ENCODE assay signal across 1 cellular context in genomic region chr16:3611145-3611977, GRCh38.
A peak's percentile ranks its signal among the peaks of the same experiment; 100 is the strongest.
TF ChIP-seq lines count a peak whose summit lies in the region.

SLX4 (minus strand) TSS chr16:3611606; CDS start chr16:3608964, 2,642 bp downstream.

TF ChIP-seq in HepG2, 621 proteins besides CTCF, POLR2A, EP300 and RAD21 (continued from another document and continues in another):
- TF ChIP-seq, protein P1, sequence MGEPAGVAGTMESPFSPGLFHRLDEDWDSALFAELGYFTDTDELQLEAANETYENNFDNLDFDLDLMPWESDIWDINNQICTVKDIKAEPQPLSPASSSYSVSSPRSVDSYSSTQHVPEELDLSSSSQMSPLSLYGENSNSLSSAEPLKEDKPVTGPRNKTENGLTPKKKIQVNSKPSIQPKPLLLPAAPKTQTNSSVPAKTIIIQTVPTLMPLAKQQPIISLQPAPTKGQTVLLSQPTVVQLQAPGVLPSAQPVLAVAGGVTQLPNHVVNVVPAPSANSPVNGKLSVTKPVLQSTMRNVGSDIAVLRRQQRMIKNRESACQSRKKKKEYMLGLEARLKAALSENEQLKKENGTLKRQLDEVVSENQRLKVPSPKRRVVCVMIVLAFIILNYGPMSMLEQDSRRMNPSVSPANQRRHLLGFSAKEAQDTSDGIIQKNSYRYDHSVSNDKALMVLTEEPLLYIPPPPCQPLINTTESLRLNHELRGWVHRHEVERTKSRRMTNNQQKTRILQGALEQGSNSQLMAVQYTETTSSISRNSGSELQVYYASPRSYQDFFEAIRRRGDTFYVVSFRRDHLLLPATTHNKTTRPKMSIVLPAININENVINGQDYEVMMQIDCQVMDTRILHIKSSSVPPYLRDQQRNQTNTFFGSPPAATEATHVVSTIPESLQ (CRISPR knock-in tag; conservative IDR thresholded peaks at IDR 0.05), result no peak
- peak; percentile 79 for TF ChIP-seq POLR2G (IDR thresholded peaks at IDR 0.05; ENCODE audit: low read depth, low read length)
- TF ChIP-seq ZNF713 (CRISPR knock-in tag; IDR thresholded peaks at IDR 0.05), result no peak
- no peak for TF ChIP-seq SPEN (CRISPR knock-in tag; IDR thresholded peaks at IDR 0.05; ENCODE audit: low read depth)
- peak; percentile 54; the same call in 1 of the 2 replicates for TF ChIP-seq MED13 (CRISPR knock-in tag; IDR thresholded peaks at IDR 0.05)
- no peak for TF ChIP-seq CREB1 (IDR thresholded peaks at IDR 0.05)
- TF ChIP-seq CREB1 (CRISPR knock-in tag; IDR thresholded peaks at IDR 0.05), result no peak
- no peak; the same call in 1 of the 2 replicates for TF ChIP-seq ELF1 (CRISPR knock-in tag; IDR thresholded peaks at IDR 0.05)
- TF ChIP-seq, protein P2, sequence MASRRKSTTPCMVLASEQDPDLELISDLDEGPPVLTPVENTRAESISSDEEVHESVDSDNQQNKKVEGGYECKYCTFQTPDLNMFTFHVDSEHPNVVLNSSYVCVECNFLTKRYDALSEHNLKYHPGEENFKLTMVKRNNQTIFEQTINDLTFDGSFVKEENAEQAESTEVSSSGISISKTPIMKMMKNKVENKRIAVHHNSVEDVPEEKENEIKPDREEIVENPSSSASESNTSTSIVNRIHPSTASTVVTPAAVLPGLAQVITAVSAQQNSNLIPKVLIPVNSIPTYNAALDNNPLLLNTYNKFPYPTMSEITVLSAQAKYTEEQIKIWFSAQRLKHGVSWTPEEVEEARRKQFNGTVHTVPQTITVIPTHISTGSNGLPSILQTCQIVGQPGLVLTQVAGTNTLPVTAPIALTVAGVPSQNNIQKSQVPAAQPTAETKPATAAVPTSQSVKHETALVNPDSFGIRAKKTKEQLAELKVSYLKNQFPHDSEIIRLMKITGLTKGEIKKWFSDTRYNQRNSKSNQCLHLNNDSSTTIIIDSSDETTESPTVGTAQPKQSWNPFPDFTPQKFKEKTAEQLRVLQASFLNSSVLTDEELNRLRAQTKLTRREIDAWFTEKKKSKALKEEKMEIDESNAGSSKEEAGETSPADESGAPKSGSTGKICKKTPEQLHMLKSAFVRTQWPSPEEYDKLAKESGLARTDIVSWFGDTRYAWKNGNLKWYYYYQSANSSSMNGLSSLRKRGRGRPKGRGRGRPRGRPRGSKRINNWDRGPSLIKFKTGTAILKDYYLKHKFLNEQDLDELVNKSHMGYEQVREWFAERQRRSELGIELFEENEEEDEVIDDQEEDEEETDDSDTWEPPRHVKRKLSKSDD (CRISPR knock-in tag; IDR thresholded peaks at IDR 0.05; ENCODE audit: low read depth), result no peak
- TF ChIP-seq KLF9 (CRISPR knock-in tag; IDR thresholded peaks at IDR 0.05; ENCODE audit: low read depth), result no peak
- no peak for TF ChIP-seq ZNF780A (CRISPR knock-in tag; IDR thresholded peaks at IDR 0.05)
- no peak for TF ChIP-seq JDP2 (CRISPR knock-in tag; IDR thresholded peaks at IDR 0.05; ENCODE audit: borderline replicate concordance)
- TF ChIP-seq, protein P3, sequence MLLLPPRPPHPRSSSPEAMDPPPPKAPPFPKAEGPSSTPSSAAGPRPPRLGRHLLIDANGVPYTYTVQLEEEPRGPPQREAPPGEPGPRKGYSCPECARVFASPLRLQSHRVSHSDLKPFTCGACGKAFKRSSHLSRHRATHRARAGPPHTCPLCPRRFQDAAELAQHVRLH (CRISPR knock-in tag; IDR thresholded peaks at IDR 0.05; ENCODE audit: borderline replicate concordance, low read depth), result peak; percentile 41; the same call in 1 of the 2 replicates
- TF ChIP-seq ZNF331 (CRISPR knock-in tag; IDR thresholded peaks at IDR 0.05), result no peak
- TF ChIP-seq NCOA2 (CRISPR knock-in tag; IDR thresholded peaks at IDR 0.05), result no peak; the same call in 1 of the 2 replicates
- no peak for TF ChIP-seq KIAA2018 (CRISPR knock-in tag; IDR thresholded peaks at IDR 0.05; ENCODE audit: borderline replicate concordance)
- TF ChIP-seq, protein P4, sequence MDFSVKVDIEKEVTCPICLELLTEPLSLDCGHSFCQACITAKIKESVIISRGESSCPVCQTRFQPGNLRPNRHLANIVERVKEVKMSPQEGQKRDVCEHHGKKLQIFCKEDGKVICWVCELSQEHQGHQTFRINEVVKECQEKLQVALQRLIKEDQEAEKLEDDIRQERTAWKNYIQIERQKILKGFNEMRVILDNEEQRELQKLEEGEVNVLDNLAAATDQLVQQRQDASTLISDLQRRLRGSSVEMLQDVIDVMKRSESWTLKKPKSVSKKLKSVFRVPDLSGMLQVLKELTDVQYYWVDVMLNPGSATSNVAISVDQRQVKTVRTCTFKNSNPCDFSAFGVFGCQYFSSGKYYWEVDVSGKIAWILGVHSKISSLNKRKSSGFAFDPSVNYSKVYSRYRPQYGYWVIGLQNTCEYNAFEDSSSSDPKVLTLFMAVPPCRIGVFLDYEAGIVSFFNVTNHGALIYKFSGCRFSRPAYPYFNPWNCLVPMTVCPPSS (IDR thresholded peaks at IDR 0.05), result no peak
- peak; percentile 54; the same call in 1 of the 2 replicates for TF ChIP-seq NFKBIZ (CRISPR knock-in tag; IDR thresholded peaks at IDR 0.05)
- no peak for TF ChIP-seq IRX3 (CRISPR knock-in tag; IDR thresholded peaks at IDR 0.05; ENCODE audit: borderline replicate concordance, low read depth)
- TF ChIP-seq HMGA1 (CRISPR knock-in tag; conservative IDR thresholded peaks at IDR 0.05), result no peak
- TF ChIP-seq ZBTB7A (CRISPR knock-in tag; IDR thresholded peaks at IDR 0.05), result no peak
- no peak for TF ChIP-seq ZNF431 (CRISPR knock-in tag; IDR thresholded peaks at IDR 0.05; ENCODE audit: borderline replicate concordance, low read depth)
- TF ChIP-seq ZNF496 (CRISPR knock-in tag; IDR thresholded peaks at IDR 0.05; ENCODE audit: insufficient replicate concordance), result no peak
- TF ChIP-seq, protein P5, sequence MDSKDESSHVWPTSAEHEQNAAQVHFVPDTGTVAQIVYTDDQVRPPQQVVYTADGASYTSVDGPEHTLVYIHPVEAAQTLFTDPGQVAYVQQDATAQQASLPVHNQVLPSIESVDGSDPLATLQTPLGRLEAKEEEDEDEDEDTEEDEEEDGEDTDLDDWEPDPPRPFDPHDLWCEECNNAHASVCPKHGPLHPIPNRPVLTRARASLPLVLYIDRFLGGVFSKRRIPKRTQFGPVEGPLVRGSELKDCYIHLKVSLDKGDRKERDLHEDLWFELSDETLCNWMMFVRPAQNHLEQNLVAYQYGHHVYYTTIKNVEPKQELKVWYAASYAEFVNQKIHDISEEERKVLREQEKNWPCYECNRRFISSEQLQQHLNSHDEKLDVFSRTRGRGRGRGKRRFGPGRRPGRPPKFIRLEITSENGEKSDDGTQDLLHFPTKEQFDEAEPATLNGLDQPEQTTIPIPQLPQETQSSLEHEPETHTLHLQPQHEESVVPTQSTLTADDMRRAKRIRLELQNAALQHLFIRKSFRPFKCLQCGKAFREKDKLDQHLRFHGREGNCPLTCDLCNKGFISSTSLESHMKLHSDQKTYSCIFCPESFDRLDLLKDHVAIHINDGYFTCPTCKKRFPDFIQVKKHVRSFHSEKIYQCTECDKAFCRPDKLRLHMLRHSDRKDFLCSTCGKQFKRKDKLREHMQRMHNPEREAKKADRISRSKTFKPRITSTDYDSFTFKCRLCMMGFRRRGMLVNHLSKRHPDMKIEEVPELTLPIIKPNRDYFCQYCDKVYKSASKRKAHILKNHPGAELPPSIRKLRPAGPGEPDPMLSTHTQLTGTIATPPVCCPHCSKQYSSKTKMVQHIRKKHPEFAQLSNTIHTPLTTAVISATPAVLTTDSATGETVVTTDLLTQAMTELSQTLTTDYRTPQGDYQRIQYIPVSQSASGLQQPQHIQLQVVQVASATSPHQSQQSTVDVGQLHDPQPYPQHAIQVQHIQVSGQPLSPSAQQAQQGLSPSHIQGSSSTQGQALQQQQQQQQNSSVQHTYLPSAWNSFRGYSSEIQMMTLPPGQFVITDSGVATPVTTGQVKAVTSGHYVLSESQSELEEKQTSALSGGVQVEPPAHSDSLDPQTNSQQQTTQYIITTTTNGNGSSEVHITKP (CRISPR knock-in tag; IDR thresholded peaks at IDR 0.05; ENCODE audit: low read depth), result 0 out of 2 replicates have a peak, but pooled peaks have one; percentile 16
- 0 out of 2 replicates have a peak, but pooled peaks have one; percentile 5 for TF ChIP-seq ZNF503 (CRISPR knock-in tag; IDR thresholded peaks at IDR 0.05)
- TF ChIP-seq ZBTB21 (CRISPR knock-in tag; IDR thresholded peaks at IDR 0.05), result no peak
- TF ChIP-seq, protein P6, sequence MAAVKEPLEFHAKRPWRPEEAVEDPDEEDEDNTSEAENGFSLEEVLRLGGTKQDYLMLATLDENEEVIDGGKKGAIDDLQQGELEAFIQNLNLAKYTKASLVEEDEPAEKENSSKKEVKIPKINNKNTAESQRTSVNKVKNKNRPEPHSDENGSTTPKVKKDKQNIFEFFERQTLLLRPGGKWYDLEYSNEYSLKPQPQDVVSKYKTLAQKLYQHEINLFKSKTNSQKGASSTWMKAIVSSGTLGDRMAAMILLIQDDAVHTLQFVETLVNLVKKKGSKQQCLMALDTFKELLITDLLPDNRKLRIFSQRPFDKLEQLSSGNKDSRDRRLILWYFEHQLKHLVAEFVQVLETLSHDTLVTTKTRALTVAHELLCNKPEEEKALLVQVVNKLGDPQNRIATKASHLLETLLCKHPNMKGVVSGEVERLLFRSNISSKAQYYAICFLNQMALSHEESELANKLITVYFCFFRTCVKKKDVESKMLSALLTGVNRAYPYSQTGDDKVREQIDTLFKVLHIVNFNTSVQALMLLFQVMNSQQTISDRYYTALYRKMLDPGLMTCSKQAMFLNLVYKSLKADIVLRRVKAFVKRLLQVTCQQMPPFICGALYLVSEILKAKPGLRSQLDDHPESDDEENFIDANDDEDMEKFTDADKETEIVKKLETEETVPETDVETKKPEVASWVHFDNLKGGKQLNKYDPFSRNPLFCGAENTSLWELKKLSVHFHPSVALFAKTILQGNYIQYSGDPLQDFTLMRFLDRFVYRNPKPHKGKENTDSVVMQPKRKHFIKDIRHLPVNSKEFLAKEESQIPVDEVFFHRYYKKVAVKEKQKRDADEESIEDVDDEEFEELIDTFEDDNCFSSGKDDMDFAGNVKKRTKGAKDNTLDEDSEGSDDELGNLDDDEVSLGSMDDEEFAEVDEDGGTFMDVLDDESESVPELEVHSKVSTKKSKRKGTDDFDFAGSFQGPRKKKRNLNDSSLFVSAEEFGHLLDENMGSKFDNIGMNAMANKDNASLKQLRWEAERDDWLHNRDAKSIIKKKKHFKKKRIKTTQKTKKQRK (IDR thresholded peaks at IDR 0.05; ENCODE audit: low read length), result no peak
- no peak for TF ChIP-seq STAT5B (CRISPR knock-in tag; IDR thresholded peaks at IDR 0.05)
- TF ChIP-seq, protein P7, sequence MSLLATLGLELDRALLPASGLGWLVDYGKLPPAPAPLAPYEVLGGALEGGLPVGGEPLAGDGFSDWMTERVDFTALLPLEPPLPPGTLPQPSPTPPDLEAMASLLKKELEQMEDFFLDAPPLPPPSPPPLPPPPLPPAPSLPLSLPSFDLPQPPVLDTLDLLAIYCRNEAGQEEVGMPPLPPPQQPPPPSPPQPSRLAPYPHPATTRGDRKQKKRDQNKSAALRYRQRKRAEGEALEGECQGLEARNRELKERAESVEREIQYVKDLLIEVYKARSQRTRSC (CRISPR knock-in tag; IDR thresholded peaks at IDR 0.05; ENCODE audit: low read depth), result no peak
